ENCODE assay signal across 9 cellular contexts in genomic region chr17:54948380-54948779, GRCh38. TPM values are rescaled to one million over a fixed set of nuclear protein-coding genes. Genes with fewer than 3 reads are reported as not detected.
DNase-seq lines count a peak whose midpoint lies in the region; ATAC-seq and TF ChIP-seq lines count a peak whose summit lies in the region.
"Had no signal": no experiment of that assay in that cellular context is flagged by ENCODE, and none has a peak within 500 bp of the region (broad histone marks: within the 10 kb centered on the region; RNA-seq: fewer than 3 reads in every experiment).

No MANE protein-coding gene starts in this region.

- H3K36me3 Mint-ChIP-seq in activated naive CD8-positive, alpha-beta T cell treated with anti-CD3 and anti-CD28 coated beads, Interleukin-2, amount 50 U/mL, for 24 hours (ENCODE audit: low read depth) = peaks cover 3% of the 10 kb centered on the region

- H3K9me3 Mint-ChIP-seq in activated naive CD8-positive, alpha-beta T cell treated with anti-CD3 and anti-CD28 coated beads, Interleukin-2, amount 50 U/mL, for 24 hours = no peaks in the 10 kb centered on the region

- H3K36me3 ChIP-seq in mucosa of descending colon (ENCODE audit: low read depth) = no peaks in the 10 kb centered on the region

- H3K9me3 ChIP-seq in mucosa of descending colon = no peaks in the 10 kb centered on the region
- H3K9me3 ChIP-seq: tibial artery had no signal

- H3K27me3 Mint-ChIP-seq in activated naive CD8-positive, alpha-beta T cell treated with anti-CD3 and anti-CD28 coated beads, Interleukin-2, amount 50 U/mL, for 24 hours = peaks cover 8% of the 10 kb centered on the region

- peaks cover 17% of the 10 kb centered on the region for H3K4me1 Mint-ChIP-seq in activated naive CD8-positive, alpha-beta T cell treated with anti-CD3 and anti-CD28 coated beads, Interleukin-2, amount 50 U/mL, for 24 hours

- H3K4me1 ChIP-seq in mucosa of descending colon (ENCODE audit: low read depth) = no peaks in the 10 kb centered on the region
- H3K4me1 ChIP-seq: tibial artery had no signal

- no peak overlapping the region for H3K27ac Mint-ChIP-seq in activated naive CD8-positive, alpha-beta T cell treated with anti-CD3 and anti-CD28 coated beads, Interleukin-2, amount 50 U/mL, for 24 hours

- TF ChIP-seq CTCF in mucosa of descending colon (IDR thresholded peaks at IDR 0.05) = no peak

- intact Hi-C loops in mucosa of descending colon (cut with DNase I, micrococcal nuclease) = no loop called here

- no peak overlapping the region for H3K4me3 Mint-ChIP-seq in activated naive CD8-positive, alpha-beta T cell treated with anti-CD3 and anti-CD28 coated beads, Interleukin-2, amount 50 U/mL, for 24 hours

- DNase-seq in GM04504 (ENCODE audit: low read depth) = peak; percentile 48
- no peak for DNase-seq in activated naive CD8-positive, alpha-beta T cell treated with anti-CD3 and anti-CD28 coated beads, Interleukin-2, amount 50 U/mL, for 24 hours
- no peak for DNase-seq in mucosa of descending colon
- DNase-seq in SIG-M5 (lab: John Stamatoyannopoulos, UW) = no peak
- no peak for DNase-seq in pons (ENCODE audit: low spot score)
- DNase-seq: tibial artery had no signal

- no peak overlapping the region for H3K4me3 ChIP-seq in mucosa of descending colon
- H3K4me3 ChIP-seq: tibial artery had no signal

- ATAC-seq in HG03378 (IDR thresholded peaks at IDR 0.05; ENCODE audit: unreplicated experiment) (peak; percentile 71), mucosa of descending colon (peak; percentile 17), GM19328 (IDR thresholded peaks at IDR 0.05; ENCODE audit: unreplicated experiment) (no peak), HG02642 (IDR thresholded peaks at IDR 0.05; ENCODE audit: poor library complexity, unreplicated experiment) (no peak)
- ATAC-seq in activated naive CD8-positive, alpha-beta T cell treated with anti-CD3 and anti-CD28 coated beads, Interleukin-2, amount 50 U/mL, for 24 hours = peak; percentile 83

RNA-seq across cellular contexts. Expression of gene COX11, which starts 20.1 kb away (rescaled TPM):
- total RNA-seq in mucosa of descending colon = 10 to 100 TPM; 53.2 to 61.4 (median 55.3) TPM

RNA-seq across cellular contexts. Expression of gene STXBP4, which starts 20.2 kb away (rescaled TPM):
- 10 to 100 TPM in 1 of 3 donors, 1 to 10 TPM in 2; 4.6 to 15.4 (median 8.8) TPM for total RNA-seq in mucosa of descending colon

RNA-seq across cellular contexts. Expression of gene TOM1L1, which starts 47.7 kb away (rescaled TPM):
- 10 to 100 TPM; 37.3 to 68.7 (median 49.8) TPM for total RNA-seq in mucosa of descending colon

Comparison
In these comparisons a context has a peak if more than half of its experiments do, and no peak if none do; other contexts are left out.
1. ATAC-seq: peak in HG03378 (single experiment), activated naive CD8-positive, alpha-beta T cell treated with anti-CD3 and anti-CD28 coated beads, Interleukin-2, amount 50 U/mL, for 24 hours (single experiment) and mucosa of descending colon (single experiment); none in GM19328 (single experiment) and HG02642 (single experiment).